ENCODE assay signal across 15 cellular contexts in genomic region chr1:230189276-230190183, GRCh38.
A peak's percentile ranks its signal among the peaks of the same experiment; 100 is the strongest.
DNase-seq lines count a peak whose midpoint lies in the region; ATAC-seq lines count a peak whose summit lies in the region.
"Had no signal": no experiment of that assay in that cellular context is flagged by ENCODE, and none has a peak within 500 bp of the region (broad histone marks: within the 10 kb centered on the region; RNA-seq: fewer than 3 reads in every experiment).

No MANE protein-coding gene starts in this region.

- peaks cover 38 to 76% (median 54%) of the 10 kb centered on the region in 3 donors for H3K4me1 Mint-ChIP-seq in naive B cell
- peaks cover 58% of the 10 kb centered on the region for H3K4me1 Mint-ChIP-seq in activated T-cell treated with anti-CD3 and anti-CD28 coated beads, Interleukin-2, amount 50 U/mL, for 24 hours (ENCODE audit: low read depth)

- DNase-seq in DMS153 treated with DMSO at 0.1 percent for 48 hours (lab: John Stamatoyannopoulos, UW; ENCODE audit: unreplicated experiment) (peak; percentile 95), NCI-H128 (lab: John Stamatoyannopoulos, UW; ENCODE audit: unreplicated experiment) (peak; percentile 63), NCI-H345 treated with DMSO at 0.1 percent for 48 hours (lab: John Stamatoyannopoulos, UW; ENCODE audit: unreplicated experiment) (peak; percentile 91), naive B cell (no peak), NCI-H524 treated with DMSO at 0.1 percent for 48 hours (lab: John Stamatoyannopoulos, UW) (no peak)
- no peak for DNase-seq in activated T-cell treated with anti-CD3 and anti-CD28 coated beads, Interleukin-2, amount 50 U/mL, for 24 hours
- DNase-seq: activated CD4-positive, alpha-beta T cell treated with anti-CD3 and anti-CD28 coated beads, Interleukin-2, amount 50 U/mL, for 1 hour; activated gamma-delta T cell treated with Interleukin-2 at 50 U/mL for 16 hours; effector memory CD8-positive, alpha-beta T cell; immature natural killer cell; stimulated activated CD4-positive, alpha-beta T cell treated with anti-CD3 and anti-CD28 coated beads, Interleukin-15, amount 100 ng/mL, for 24 hours; T1000; thyroid gland had no signal

- H3K36me3 Mint-ChIP-seq in naive B cell: peaks cover 6 to 8% of the 10 kb centered on the region in 2 donors
- H3K36me3 Mint-ChIP-seq in activated T-cell treated with anti-CD3 and anti-CD28 coated beads, Interleukin-2, amount 50 U/mL, for 24 hours (ENCODE audit: low read depth): peaks cover 86% of the 10 kb centered on the region

- H3K9me3 Mint-ChIP-seq in naive B cell: peaks cover 0 to 5% (median 3%) of the 10 kb centered on the region in 7 donors
- H3K9me3 Mint-ChIP-seq in activated T-cell treated with anti-CD3 and anti-CD28 coated beads, Interleukin-2, amount 50 U/mL, for 24 hours: peaks cover 3% of the 10 kb centered on the region
- H3K9me3 Mint-ChIP-seq: effector memory CD8-positive, alpha-beta T cell; immature natural killer cell had no signal

- no peak for ATAC-seq in naive B cell (ENCODE audit: low read depth in 2 of 2)
- no peak for ATAC-seq in GM19023 (IDR thresholded peaks at IDR 0.05; ENCODE audit: unreplicated experiment)
- ATAC-seq in GM18502 (IDR thresholded peaks at IDR 0.05; ENCODE audit: poor library complexity, unreplicated experiment): no peak
- ATAC-seq: effector memory CD8-positive, alpha-beta T cell had no signal

- peak overlapping the region in 4 of 6 donors; percentile 24 to 90 (median 32) for H3K27ac Mint-ChIP-seq in naive B cell
- H3K27ac Mint-ChIP-seq in activated T-cell treated with anti-CD3 and anti-CD28 coated beads, Interleukin-2, amount 50 U/mL, for 24 hours: no peak overlapping the region

- no peaks in the 10 kb centered on the region for H3K27me3 Mint-ChIP-seq in naive B cell
- no peaks in the 10 kb centered on the region for H3K27me3 Mint-ChIP-seq in activated T-cell treated with anti-CD3 and anti-CD28 coated beads, Interleukin-2, amount 50 U/mL, for 24 hours
- H3K27me3 Mint-ChIP-seq: effector memory CD8-positive, alpha-beta T cell had no signal

- H3K4me3 Mint-ChIP-seq in naive B cell: no peak overlapping the region
- H3K4me3 Mint-ChIP-seq in activated T-cell treated with anti-CD3 and anti-CD28 coated beads, Interleukin-2, amount 50 U/mL, for 24 hours: no peak overlapping the region
- H3K4me3 Mint-ChIP-seq: effector memory CD8-positive, alpha-beta T cell had no signal

Comparison
In these comparisons a context has a peak if more than half of its experiments do, and no peak if none do; other contexts are left out.
1. DNase-seq: peak in DMS153 treated with DMSO at 0.1 percent for 48 hours (single experiment), NCI-H128 (single experiment) and NCI-H345 treated with DMSO at 0.1 percent for 48 hours (single experiment); none in naive B cell (single experiment), activated T-cell treated with anti-CD3 and anti-CD28 coated beads, Interleukin-2, amount 50 U/mL, for 24 hours (single experiment) and NCI-H524 treated with DMSO at 0.1 percent for 48 hours (single experiment).